Comparison of ENCODE assay signal across 13 cellular contexts in the genomic region with DNA sequence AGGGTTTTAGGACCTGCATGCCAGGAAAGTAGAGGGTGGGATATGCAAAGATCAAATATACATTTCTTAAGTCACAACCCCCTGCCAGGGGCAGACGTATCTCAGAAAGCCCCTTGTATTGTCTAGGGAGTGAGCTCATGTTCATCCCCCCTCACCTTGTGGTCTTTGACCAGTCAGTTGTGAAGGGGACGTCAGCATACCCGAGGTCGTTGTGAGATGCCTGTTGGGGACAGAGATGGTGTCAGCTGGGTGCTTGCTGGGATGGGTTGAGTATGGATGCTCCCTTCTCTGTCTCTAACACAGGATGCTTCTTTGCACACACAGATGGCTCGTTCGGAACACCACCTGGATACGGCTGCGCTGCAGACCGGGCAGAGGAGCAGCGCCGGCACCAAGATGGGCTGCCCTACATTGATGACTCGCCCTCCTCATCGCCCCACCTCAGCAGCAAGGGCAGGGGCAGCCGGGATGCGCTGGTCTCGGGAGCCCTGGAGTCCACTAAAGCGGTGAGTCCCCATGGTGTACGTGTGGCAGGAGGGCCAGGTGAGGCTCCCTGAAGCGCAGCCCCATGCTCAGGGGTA.
"Had no signal": no experiment of that assay in that cellular context is flagged by ENCODE, and none has a peak within 500 bp of the region (broad histone marks: within the 10 kb centered on the region; RNA-seq: fewer than 3 reads in every experiment).

No MANE protein-coding gene starts in this region.

- H3K27ac ChIP-seq: coronary artery, hepatocyte, neural progenitor cell, parathyroid adenoma, testis had no signal

- H3K27me3 Mint-ChIP-seq: activated B cell treated with CpG ODN at 0.5 μM for 24 hours; stimulated activated naive CD8-positive, alpha-beta T cell treated with anti-CD3 and anti-CD28 coated beads, Interleukin-15, amount 100 ng/mL, for 72 hours; T-cell had no signal

- H2AFZ ChIP-seq: hepatocyte, neural progenitor cell, parathyroid adenoma had no signal

- DNase-seq: activated B cell treated with CpG ODN at 0.5 μM for 24 hours; activated CD4-positive, alpha-beta T cell treated with anti-CD3 and anti-CD28 coated beads, Interleukin-2, amount 50 U/mL, for 1 hour; activated naive CD4-positive, alpha-beta T cell treated with Interleukin-2 at 50 U/mL for 16 hours; effector CD8-positive, alpha-beta T cell; stimulated activated CD4-positive, alpha-beta T cell treated with anti-CD3 and anti-CD28 coated beads, Interleukin-15, amount 100 ng/mL, for 24 hours; stimulated activated CD4-positive, alpha-beta T cell treated with anti-CD3 and anti-CD28 coated beads, Interleukin-4, amount 100 ng/mL, for 24 hours; stimulated activated naive CD8-positive, alpha-beta T cell treated with anti-CD3 and anti-CD28 coated beads, Interleukin-15, amount 100 ng/mL, for 72 hours; T-cell; testis had no signal

- H3K4me3 Mint-ChIP-seq: activated B cell treated with CpG ODN at 0.5 μM for 24 hours; neural progenitor cell; stimulated activated naive CD8-positive, alpha-beta T cell treated with anti-CD3 and anti-CD28 coated beads, Interleukin-15, amount 100 ng/mL, for 72 hours; T-cell had no signal

- H3K36me3 ChIP-seq: neural progenitor cell had no signal

- H3K27ac Mint-ChIP-seq: activated B cell treated with CpG ODN at 0.5 μM for 24 hours, neural progenitor cell, T-cell had no signal

- H3K9ac ChIP-seq: neural progenitor cell, parathyroid adenoma had no signal

- H3K27me3 ChIP-seq: hepatocyte, neural progenitor cell, testis had no signal

- H3K9me3 Mint-ChIP-seq: activated B cell treated with CpG ODN at 0.5 μM for 24 hours; neural progenitor cell; stimulated activated naive CD8-positive, alpha-beta T cell treated with anti-CD3 and anti-CD28 coated beads, Interleukin-15, amount 100 ng/mL, for 72 hours; T-cell had no signal

- H3K9me3 ChIP-seq: testis had no signal

- H3K4me1 ChIP-seq: parathyroid adenoma had no signal

- H3K4me3 ChIP-seq: coronary artery, hepatocyte, neural progenitor cell, testis had no signal

- H3K4me2 ChIP-seq: hepatocyte, neural progenitor cell had no signal
